ENCODE assay signal across 16 cellular contexts in genomic region chr11:74009675-74010305, GRCh38. TPM values are rescaled to one million over a fixed set of nuclear protein-coding genes. Genes with fewer than 3 reads are reported as not detected.
DNase-seq lines count a peak whose midpoint lies in the region; ATAC-seq and TF ChIP-seq lines count a peak whose summit lies in the region.
"Had no signal": no experiment of that assay in that cellular context is flagged by ENCODE, and none has a peak within 500 bp of the region (broad histone marks: within the 10 kb centered on the region; RNA-seq: fewer than 3 reads in every experiment).

No MANE protein-coding gene starts in this region.

- no TSS peak for BruUV-seq in Caco-2 (replicated peaks; lab: Mats Ljungman, UMichigan)

- no peaks in the 10 kb centered on the region for H3K9me3 Mint-ChIP-seq in activated CD4-positive, alpha-beta memory T cell treated with anti-CD3 and anti-CD28 coated beads, Interleukin-2, amount 10 ng/mL, durations not matched to agents 7 days and 5 days
- no peaks in the 10 kb centered on the region for H3K9me3 Mint-ChIP-seq in immature natural killer cell
- no peaks in the 10 kb centered on the region for H3K9me3 Mint-ChIP-seq in stimulated activated naive B cell treated with anti-CD40 and anti-IgM and Interleukin-4, amounts not matched to agents 10 μg/mL and 1 μg/mL and 100 μg/mL, for 72 hours
- H3K9me3 Mint-ChIP-seq in Caco-2 (ENCODE audit: unreplicated experiment) = no peaks in the 10 kb centered on the region

- H3K27ac Mint-ChIP-seq in activated CD4-positive, alpha-beta memory T cell treated with anti-CD3 and anti-CD28 coated beads, Interleukin-2, amount 10 ng/mL, durations not matched to agents 7 days and 5 days = peak overlapping the region; percentile 86
- peak overlapping the region in 5 of 6 donors; percentile 24 to 80 (median 46) for H3K27ac Mint-ChIP-seq in immature natural killer cell
- H3K27ac Mint-ChIP-seq in stimulated activated naive B cell treated with anti-CD40 and anti-IgM and Interleukin-4, amounts not matched to agents 10 μg/mL and 1 μg/mL and 100 μg/mL, for 72 hours = peak overlapping the region; percentile 93
- H3K27ac Mint-ChIP-seq in Caco-2 (ENCODE audit: unreplicated experiment) = no peak overlapping the region

- CTCF ChIA-PET in activated CD4-positive, alpha-beta memory T cell treated with anti-CD3 and anti-CD28 coated beads, Interleukin-2, amount 10 ng/mL, durations not matched to agents 7 days and 5 days (lab: Charles Lee) = interaction anchor here (0.7 kb wide), 1 partner anchor 30 kb away, joined by 3 read pairs; no protein-coding TSS in a partner anchor
- CTCF ChIA-PET in Caco-2 (lab: Charles Lee) = no interaction called here

- TF ChIP-seq CTCF in left ventricle myocardium inferior (IDR thresholded peaks at IDR 0.05; ENCODE audit: borderline replicate concordance) (no peak), right atrium auricular region (IDR thresholded peaks at IDR 0.05) (no peak), tibial nerve (IDR thresholded peaks at IDR 0.05) (no peak), Caco-2 (IDR thresholded peaks at IDR 0.05; ENCODE audit: insufficient read depth in 1 of 2, low read depth in 1 of 2, low read length in 1 of 2, severe bottlenecking in 1 of 2, unreplicated experiment in 1 of 2) (no peak)

- TF ChIP-seq POLR2A in tibial nerve (IDR thresholded peaks at IDR 0.05) = no peak

- H3K4me1 Mint-ChIP-seq in activated CD4-positive, alpha-beta memory T cell treated with anti-CD3 and anti-CD28 coated beads, Interleukin-2, amount 10 ng/mL, durations not matched to agents 7 days and 5 days = peaks cover 84% of the 10 kb centered on the region
- H3K4me1 Mint-ChIP-seq in immature natural killer cell (peaks cover 66 to 73% of the 10 kb centered on the region in 2 donors), Caco-2 (ENCODE audit: low read depth, unreplicated experiment) (no peaks in the 10 kb centered on the region)
- H3K4me1 Mint-ChIP-seq in stimulated activated naive B cell treated with anti-CD40 and anti-IgM and Interleukin-4, amounts not matched to agents 10 μg/mL and 1 μg/mL and 100 μg/mL, for 72 hours = peaks cover 43 to 58% of the 10 kb centered on the region in 2 donors

- POLR2A ChIA-PET in activated CD4-positive, alpha-beta memory T cell treated with anti-CD3 and anti-CD28 coated beads, Interleukin-2, amount 10 ng/mL, durations not matched to agents 7 days and 5 days (lab: Charles Lee) = interaction anchor here (1.7 to 7.0 kb wide), 6 partner anchors 10 to 38 kb away, joined by 4 to 84 read pairs (median 15); partner anchors contain the start of gene UCP2
- POLR2A ChIA-PET in Caco-2 (lab: Charles Lee) = no interaction called here

- H3K4me3 Mint-ChIP-seq in activated CD4-positive, alpha-beta memory T cell treated with anti-CD3 and anti-CD28 coated beads, Interleukin-2, amount 10 ng/mL, durations not matched to agents 7 days and 5 days = no peak overlapping the region
- no peak overlapping the region for H3K4me3 Mint-ChIP-seq in immature natural killer cell
- H3K4me3 Mint-ChIP-seq in stimulated activated naive B cell treated with anti-CD40 and anti-IgM and Interleukin-4, amounts not matched to agents 10 μg/mL and 1 μg/mL and 100 μg/mL, for 72 hours = peak overlapping the region in 1 of 2 donors; percentile 31
- H3K4me3 Mint-ChIP-seq in Caco-2 (ENCODE audit: unreplicated experiment) = no peak overlapping the region

- ATAC-seq in stimulated activated naive B cell treated with anti-CD40 and anti-IgM and Interleukin-4, amounts not matched to agents 10 μg/mL and 1 μg/mL and 100 μg/mL, for 72 hours (replicated peaks) = no peak
- ATAC-seq: HCT116 had no signal

- H3K36me3 ChIP-seq in left ventricle myocardium inferior = peaks cover 20% of the 10 kb centered on the region
- H3K36me3 ChIP-seq in right atrium auricular region = no peaks in the 10 kb centered on the region
- H3K36me3 ChIP-seq in tibial nerve = peaks cover 0 to 67% (median 0%) of the 10 kb centered on the region in 3 donors
- H3K36me3 ChIP-seq in Caco-2 (ENCODE audit: control insufficient read depth, insufficient read depth, low read length) = no peaks in the 10 kb centered on the region

- H3K27ac ChIP-seq in left ventricle myocardium inferior (replicated peaks) = peak overlapping the region; percentile 64
- peak overlapping the region in 1 of 2 donors; percentile 70 for H3K27ac ChIP-seq in right atrium auricular region
- H3K27ac ChIP-seq in tibial nerve = no peak overlapping the region
- H3K27ac ChIP-seq: esophagus muscularis mucosa, SK-N-MC had no signal

- H3K27me3 Mint-ChIP-seq in activated CD4-positive, alpha-beta memory T cell treated with anti-CD3 and anti-CD28 coated beads, Interleukin-2, amount 10 ng/mL, durations not matched to agents 7 days and 5 days = no peaks in the 10 kb centered on the region
- H3K27me3 Mint-ChIP-seq in immature natural killer cell (ENCODE audit: low read depth in 3 of 3) = peaks cover 0 to 4% (median 0%) of the 10 kb centered on the region in 3 donors
- H3K27me3 Mint-ChIP-seq in stimulated activated naive B cell treated with anti-CD40 and anti-IgM and Interleukin-4, amounts not matched to agents 10 μg/mL and 1 μg/mL and 100 μg/mL, for 72 hours = no peaks in the 10 kb centered on the region
- no peaks in the 10 kb centered on the region for H3K27me3 Mint-ChIP-seq in Caco-2 (ENCODE audit: insufficient read depth, unreplicated experiment)

- intact Hi-C loops in left ventricle myocardium inferior (cut with micrococcal nuclease) = no loop called here
- intact Hi-C loops in Caco-2 (cut with micrococcal nuclease; ENCODE audit: unreplicated experiment) = no loop called here

- no peak for TF ChIP-seq EP300 in tibial nerve (IDR thresholded peaks at IDR 0.05)

- H3K4me1 ChIP-seq in left ventricle myocardium inferior (peaks cover 51% of the 10 kb centered on the region), right atrium auricular region (peaks cover 0 to 41% of the 10 kb centered on the region in 2 donors), tibial nerve (peaks cover 0 to 13% (median 9%) of the 10 kb centered on the region in 4 donors), Caco-2 (peaks cover 6% of the 10 kb centered on the region; the same call in 1 of the 2 replicates)

- DNase-seq in left ventricle myocardium inferior (no peak), right atrium auricular region (ENCODE audit: low spot score) (no peak), immature natural killer cell (no peak), tibial nerve (ENCODE audit: low spot score in 2 of 2) (no peak), NCI-H1694 (lab: John Stamatoyannopoulos, UW) (no peak), Caco-2 (no peak)
- DNase-seq in activated CD4-positive, alpha-beta memory T cell treated with anti-CD3 and anti-CD28 coated beads, Interleukin-2, amount 10 ng/mL, durations not matched to agents 7 days and 5 days = no peak
- DNase-seq in stimulated activated naive B cell treated with anti-CD40 and anti-IgM and Interleukin-4, amounts not matched to agents 10 μg/mL and 1 μg/mL and 100 μg/mL, for 72 hours = no peak
- DNase-seq: dermis blood vessel endothelial cell, DMS79 treated with DMSO at 0.1 percent for 48 hours, NCI-H524 treated with DMSO at 0.1 percent for 48 hours had no signal

- peaks cover 21% of the 10 kb centered on the region for H3K36me3 Mint-ChIP-seq in activated CD4-positive, alpha-beta memory T cell treated with anti-CD3 and anti-CD28 coated beads, Interleukin-2, amount 10 ng/mL, durations not matched to agents 7 days and 5 days (ENCODE audit: low read depth)
- H3K36me3 Mint-ChIP-seq in immature natural killer cell (peaks cover 4 to 24% (median 12%) of the 10 kb centered on the region in 3 donors), Caco-2 (ENCODE audit: insufficient read depth, unreplicated experiment) (no peaks in the 10 kb centered on the region)
- peaks cover 15 to 31% of the 10 kb centered on the region in 2 donors for H3K36me3 Mint-ChIP-seq in stimulated activated naive B cell treated with anti-CD40 and anti-IgM and Interleukin-4, amounts not matched to agents 10 μg/mL and 1 μg/mL and 100 μg/mL, for 72 hours

- WGBS in tibial nerve, 2 donors = 85 to 87% methylated on average over 5 of the region's 5 CpGs

- no peaks in the 10 kb centered on the region for H3K9me3 ChIP-seq in left ventricle myocardium inferior (replicated peaks)
- H3K9me3 ChIP-seq in right atrium auricular region = no peaks in the 10 kb centered on the region
- H3K9me3 ChIP-seq in tibial nerve = no peaks in the 10 kb centered on the region
- H3K9me3 ChIP-seq in Caco-2 = no peaks in the 10 kb centered on the region
- H3K9me3 ChIP-seq: esophagus muscularis mucosa had no signal

- H3K4me3 ChIP-seq in left ventricle myocardium inferior (no peak overlapping the region), right atrium auricular region (no peak overlapping the region), tibial nerve (no peak overlapping the region), Caco-2 (ENCODE audit: low read depth, low read length) (no peak overlapping the region)
- H3K4me3 ChIP-seq: esophagus muscularis mucosa, SK-N-MC had no signal

- H3K27me3 ChIP-seq in left ventricle myocardium inferior (ENCODE audit: low read depth) = no peaks in the 10 kb centered on the region
- no peaks in the 10 kb centered on the region for H3K27me3 ChIP-seq in right atrium auricular region
- H3K27me3 ChIP-seq in tibial nerve = no peaks in the 10 kb centered on the region
- no peaks in the 10 kb centered on the region for H3K27me3 ChIP-seq in Caco-2 (replicated peaks; ENCODE audit: control insufficient read depth, insufficient read depth, low read length)
- H3K27me3 ChIP-seq: esophagus muscularis mucosa had no signal

RNA-seq across cellular contexts. Expression of gene UCP3, which starts 0.9 kb away (rescaled TPM):
- total RNA-seq in left ventricle myocardium inferior = 2.7 TPM
- 1 to 10 TPM in 1 of 2 donors, under 1 TPM in 1; 0.37 to 1.1 TPM for total RNA-seq in right atrium auricular region
- total RNA-seq in activated CD4-positive, alpha-beta memory T cell treated with anti-CD3 and anti-CD28 coated beads, Interleukin-2, amount 10 ng/mL, durations not matched to agents 7 days and 5 days = 1 to 10 TPM; 1.8 to 2.4 TPM
- polyA plus RNA-seq in immature natural killer cell = 1 to 10 TPM in 1 of 3 donors, under 1 TPM in 2; 0.41 to 1.3 (median 0.52) TPM
- total RNA-seq in tibial nerve = 1 to 10 TPM in 3 of 4 donors, under 1 TPM in 1; 0.78 to 7.5 (median 1.9) TPM
- total RNA-seq in Caco-2 (2022) = 0.84 and 1.2 TPM in 2 replicates

RNA-seq across cellular contexts. Expression of gene UCP2, which starts 27.1 kb away (rescaled TPM):
- total RNA-seq in left ventricle myocardium inferior (23.4 TPM), right atrium auricular region (10 to 100 TPM in 1 of 2 donors, 1 to 10 TPM in 1; 8.2 to 13.2 TPM), tibial nerve (10 to 100 TPM; 18.6 to 60.6 (median 53.0) TPM), Caco-2 (2022) (100 and 144 TPM in 2 replicates)
- total RNA-seq in activated CD4-positive, alpha-beta memory T cell treated with anti-CD3 and anti-CD28 coated beads, Interleukin-2, amount 10 ng/mL, durations not matched to agents 7 days and 5 days = 100 to 1,000 TPM; 400 to 407 TPM
- polyA plus RNA-seq in immature natural killer cell = 1,000 to 10,000 TPM; 1,092 to 2,060 (median 1,799) TPM
- total RNA-seq: MCF 10A had no signal

RNA-seq across cellular contexts. Expression of gene DNAJB13, which starts 59.0 kb away (rescaled TPM):
- not detected for total RNA-seq in left ventricle myocardium inferior
- not detected for total RNA-seq in right atrium auricular region
- not detected for total RNA-seq in activated CD4-positive, alpha-beta memory T cell treated with anti-CD3 and anti-CD28 coated beads, Interleukin-2, amount 10 ng/mL, durations not matched to agents 7 days and 5 days
- polyA plus RNA-seq in immature natural killer cell = not detected
- 1 to 10 TPM in 1 of 4 donors, not detected in 3; 1.2 TPM for total RNA-seq in tibial nerve
- total RNA-seq in Caco-2 (2022) = 0.52 TPM in 1 of 2 replicates, not detected in the other
- total RNA-seq: dermis blood vessel endothelial cell, esophagus muscularis mucosa, osteocyte had no signal
